Comparison of ENCODE assay signal across 2 cellular contexts in the genomic region with DNA sequence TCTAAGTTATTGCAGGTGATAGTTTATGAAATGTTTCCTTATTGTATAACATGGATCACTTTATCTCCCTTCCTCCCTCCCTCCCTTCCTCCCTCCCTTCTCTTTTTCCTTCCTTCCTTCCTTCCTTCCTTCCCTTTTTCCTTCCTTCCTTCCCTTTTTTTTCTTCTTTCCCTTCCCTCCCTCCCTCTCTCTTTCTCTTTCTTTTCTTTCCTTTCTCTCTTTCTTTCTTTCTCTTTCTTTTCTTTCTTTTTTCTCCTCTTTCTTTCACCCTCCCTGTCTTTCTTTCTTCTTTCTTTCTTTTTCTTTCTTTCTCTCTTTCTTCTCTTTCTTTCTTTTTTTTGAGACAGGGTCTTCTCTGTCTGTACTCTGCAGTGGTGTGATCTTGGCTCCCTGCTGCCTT.
A peak's percentile ranks its signal among the peaks of the same experiment; 100 is the strongest.
TF ChIP-seq lines count a peak whose summit lies in the region.

No MANE protein-coding gene starts in this region.

TF ChIP-seq in HepG2, 621 proteins besides CTCF, POLR2A, EP300 and RAD21:
- no peak for TF ChIP-seq ZSCAN21 (CRISPR knock-in tag; IDR thresholded peaks at IDR 0.05; ENCODE audit: borderline replicate concordance)
- 0 out of 2 replicates have a peak, but pooled peaks have one; percentile 70 for TF ChIP-seq PLRG1 (conservative IDR thresholded peaks at IDR 0.05)
TF ChIP-seq in HepG2: peak in this region for 1.

TF ChIP-seq in K562, 482 proteins besides CTCF, POLR2A, EP300 and RAD21:
- TF ChIP-seq ZNF512 (tag; IDR thresholded peaks at IDR 0.05) (peak; percentile 94), THRAP3 (IDR thresholded peaks at IDR 0.05; ENCODE audit: borderline replicate concordance) (0 out of 2 replicates have a peak, but pooled peaks have one; percentile 60), ZNF707 (CRISPR knock-in tag; conservative IDR thresholded peaks at IDR 0.05) (no peak)
TF ChIP-seq in K562: peak in this region for 2.
